ENCODE assay signal across 21 cellular contexts in the genomic region with DNA sequence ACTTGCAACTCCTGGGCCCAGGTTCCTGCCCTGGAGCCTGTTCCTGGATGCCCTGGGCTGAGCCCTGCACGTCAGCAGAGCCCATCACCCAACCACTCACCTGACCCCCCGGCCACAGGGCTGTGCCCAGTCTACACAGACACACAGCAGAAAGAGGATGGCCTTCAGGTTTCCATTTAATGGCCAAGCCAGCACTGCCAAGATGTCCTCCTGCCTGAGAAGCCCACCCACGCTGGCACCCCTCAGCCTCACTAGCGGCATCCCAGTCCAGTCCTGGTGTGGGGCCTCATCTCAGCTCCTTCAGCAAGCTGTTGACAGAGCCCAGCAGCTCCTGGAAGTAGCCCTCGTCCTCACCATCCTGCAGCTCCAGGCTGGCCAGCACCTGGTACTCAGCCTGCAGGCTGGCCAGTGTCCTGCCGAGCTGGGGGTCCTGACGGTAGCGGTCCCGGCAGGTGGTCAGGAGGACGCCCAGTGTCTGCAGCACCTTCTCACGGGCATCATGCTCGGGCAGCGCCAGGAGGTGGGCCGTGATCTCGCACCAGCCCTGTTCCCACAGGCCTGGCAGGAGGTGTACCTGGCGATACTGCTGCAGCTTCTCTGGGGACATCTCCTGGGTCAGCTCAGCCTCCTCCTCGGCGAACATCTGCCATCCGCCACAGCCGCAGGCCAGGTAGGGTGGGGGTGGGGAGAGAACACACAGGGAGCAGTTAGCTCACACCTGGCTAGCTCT.
A peak's percentile ranks its signal among the peaks of the same experiment; 100 is the strongest.
DNase-seq lines count a peak whose midpoint lies in the region; ATAC-seq lines count a peak whose summit lies in the region.
"Had no signal": no experiment of that assay in that cellular context is flagged by ENCODE, and none has a peak within 500 bp of the region (broad histone marks: within the 10 kb centered on the region; RNA-seq: fewer than 3 reads in every experiment).

No MANE protein-coding gene starts in this region.

- peak overlapping the region; percentile 66 for H3K27ac ChIP-seq in angular gyrus (ENCODE audit: low read depth, low read length)
- peak overlapping the region; percentile 71 for H3K27ac ChIP-seq in layer of hippocampus (ENCODE audit: low read depth, low read length)
- peak overlapping the region; percentile 67 for H3K27ac ChIP-seq in temporal lobe (ENCODE audit: low read depth, low read length)
- H3K27ac ChIP-seq: 22Rv1, GM23248 had no signal

- H3K27me3 ChIP-seq in layer of hippocampus (ENCODE audit: control insufficient read depth, insufficient read depth, low read length): no peaks in the 10 kb centered on the region
- H3K27me3 ChIP-seq: BE2C had no signal

- no peak for ATAC-seq in HG03571 (IDR thresholded peaks at IDR 0.05; ENCODE audit: unreplicated experiment)
- ATAC-seq in GM21447 (IDR thresholded peaks at IDR 0.05; ENCODE audit: unreplicated experiment): no peak
- ATAC-seq: GM12878 had no signal

- DNase-seq in DMS53 (lab: John Stamatoyannopoulos, UW): peak; percentile 27
- no peak for DNase-seq in DMS53 treated with DMSO at 0.1 percent for 48 hours (lab: John Stamatoyannopoulos, UW; ENCODE audit: unreplicated experiment)
- no peak for DNase-seq in SW 1271 (lab: John Stamatoyannopoulos, UW)
- DNase-seq: BE2C; CD4-positive, alpha-beta memory T cell; DND-41; GDM1; GM23248; Karpas-422; MM.1S; NCI-H1105; NCI-H1694; NCI-H524 treated with DMSO at 0.1 percent for 48 hours; SIG-M5 had no signal
